ENCODE assay signal across 8 cellular contexts in the genomic region with DNA sequence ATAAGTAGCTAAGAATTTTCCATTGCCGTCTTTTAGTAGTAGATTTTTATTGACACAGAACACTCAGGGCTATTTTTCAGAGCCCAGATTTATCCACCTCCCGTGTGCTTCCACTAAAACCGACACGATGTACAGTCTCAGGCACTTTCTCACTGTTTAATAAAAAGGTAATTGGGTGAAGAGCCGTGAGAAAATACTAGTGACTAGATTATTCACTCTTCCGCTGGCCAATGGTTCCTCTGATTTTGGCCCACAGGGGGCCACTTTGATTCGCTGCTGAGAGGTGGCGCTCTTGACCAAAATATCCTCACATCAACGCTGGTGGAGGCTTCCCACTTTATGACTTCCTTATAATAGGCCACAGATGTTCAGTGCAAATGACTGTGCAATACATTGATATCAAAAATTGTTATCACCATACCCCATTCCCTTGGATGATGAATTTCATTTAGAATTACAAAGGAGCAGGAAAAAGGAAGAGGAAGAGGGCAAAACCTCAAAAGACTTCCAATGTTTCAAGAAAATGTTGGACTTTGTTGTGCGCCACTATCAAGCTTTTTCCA. TPM values are rescaled to one million over a fixed set of nuclear protein-coding genes. Genes with fewer than 3 reads are reported as not detected.
A peak's percentile ranks its signal among the peaks of the same experiment; 100 is the strongest.
DNase-seq lines count a peak whose midpoint lies in the region; ATAC-seq and TF ChIP-seq lines count a peak whose summit lies in the region.

No MANE protein-coding gene starts in this region.

- peak; percentile 76 for DNase-seq in EH (ENCODE audit: low read depth)
- DNase-seq in NCI-H748 treated with DMSO at 0.1 percent for 48 hours (lab: John Stamatoyannopoulos, UW): peak; percentile 81
- peak; percentile 27 for DNase-seq in activated T-cell treated with anti-CD3 and anti-CD28 coated beads, Interleukin-2, amount 50 U/mL, for 1 hour
- peak; percentile 52 to 87 for DNase-seq in foreskin fibroblast
- DNase-seq in neural progenitor cell (ENCODE audit: low spot score): peak; percentile 78
- DNase-seq in stimulated activated naive CD4-positive, alpha-beta T cell treated with Interleukin-2 at 50 U/mL for 16 hours (lab: John Stamatoyannopoulos, UW): no peak

- no peaks in the 10 kb centered on the region for H3K4me1 ChIP-seq in neural progenitor cell

- H3K4me3 Mint-ChIP-seq in neural progenitor cell: no peak overlapping the region

- no peaks in the 10 kb centered on the region for H3K27me3 ChIP-seq in neural progenitor cell

- no peaks in the 10 kb centered on the region for H4K20me1 ChIP-seq in neural progenitor cell (ENCODE audit: low read depth)

- peak; percentile 87 for TF ChIP-seq CTCF in foreskin fibroblast (IDR thresholded peaks at IDR 0.05; ENCODE audit: low read depth, low read length)
- TF ChIP-seq CTCF in neural progenitor cell (IDR thresholded peaks at IDR 0.05): peak; percentile 97

- no peak overlapping the region for H3K4me2 ChIP-seq in neural progenitor cell

- no peak overlapping the region for H3K9ac ChIP-seq in neural progenitor cell

- ATAC-seq in GM19467 (IDR thresholded peaks at IDR 0.05; ENCODE audit: unreplicated experiment) (peak; percentile 78), HG03442 (IDR thresholded peaks at IDR 0.05; ENCODE audit: unreplicated experiment) (peak; percentile 93)

- H3K4me1 Mint-ChIP-seq in neural progenitor cell: peaks cover 9% of the 10 kb centered on the region

- H2AFZ ChIP-seq in neural progenitor cell (replicated peaks): no peak overlapping the region

- H3K36me3 ChIP-seq in neural progenitor cell: no peaks in the 10 kb centered on the region

- H3F3A ChIP-seq in neural progenitor cell (ENCODE audit: low read depth): no peaks in the 10 kb centered on the region

- no peaks in the 10 kb centered on the region for H3K79me2 ChIP-seq in neural progenitor cell (ENCODE audit: low read depth)

- H3K27me3 Mint-ChIP-seq in neural progenitor cell (ENCODE audit: insufficient read depth, low read depth): peaks cover 2% of the 10 kb centered on the region

- no peak overlapping the region for H3K4me3 ChIP-seq in foreskin fibroblast (ENCODE audit: low read depth in 1 of 2, low read length in 2 of 2)
- H3K4me3 ChIP-seq in neural progenitor cell: no peak overlapping the region

- H3K27ac ChIP-seq in neural progenitor cell: no peak overlapping the region

- H3K9me3 Mint-ChIP-seq in neural progenitor cell: no peaks in the 10 kb centered on the region

- H3K27ac Mint-ChIP-seq in neural progenitor cell: no peak overlapping the region

- no peaks in the 10 kb centered on the region for H3K9me3 ChIP-seq in neural progenitor cell (ENCODE audit: low read depth)

- H3K36me3 Mint-ChIP-seq in neural progenitor cell: no peaks in the 10 kb centered on the region

RNA-seq across cellular contexts. Expression of a gene that starts 12.3 kb away (rescaled TPM):
- 76.1 and 114 TPM in 2 replicates for total RNA-seq in neural progenitor cell (ENCODE audit: low replicate concordance)
